In the genomic region with DNA sequence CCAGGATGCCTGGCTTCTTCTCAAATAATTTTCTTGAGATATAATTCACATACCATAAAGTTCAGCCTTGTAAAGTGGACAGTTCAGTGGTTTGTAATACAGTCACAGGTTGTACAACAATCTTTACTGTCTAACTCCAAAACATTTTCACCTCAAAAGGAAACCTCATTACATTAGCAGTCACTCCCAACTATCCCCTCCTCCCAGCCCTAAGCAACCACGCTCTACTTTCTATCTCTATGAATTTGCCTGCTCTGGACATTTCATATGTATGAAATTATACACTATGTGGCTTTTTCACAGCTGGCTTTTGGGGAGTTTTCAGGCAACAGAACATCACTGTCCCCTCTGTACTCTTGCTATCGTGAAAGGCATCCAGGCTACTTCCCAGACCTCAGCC, we compare ENCODE assay signal across 13 cellular contexts. TPM values are rescaled to one million over a fixed set of nuclear protein-coding genes. Genes with fewer than 3 reads are reported as not detected.
A peak's percentile ranks its signal among the peaks of the same experiment; 100 is the strongest.
DNase-seq lines count a peak whose midpoint lies in the region; ATAC-seq, FAIRE-seq and TF ChIP-seq lines count a peak whose summit lies in the region.
"Had no signal": no experiment of that assay in that cellular context is flagged by ENCODE, and none has a peak within 500 bp of the region (broad histone marks: within the 10 kb centered on the region; RNA-seq: fewer than 3 reads in every experiment).

No MANE protein-coding gene starts in this region.

- intact Hi-C loops in K562 (cut with micrococcal nuclease), result no loop called here
- intact Hi-C loops in HepG2 (cut with micrococcal nuclease; ENCODE audit: unreplicated experiment), result no loop called here
- intact Hi-C loops in transverse colon (cut with DNase I; ENCODE audit: low total_unique reads), result loop anchor here (2.0 kb wide), 1 partner anchor 16 kb away; no protein-coding TSS in a partner anchor

- H3K9me3 ChIP-seq in K562 (replicated peaks; ENCODE audit: control insufficient read depth, insufficient read depth, low read depth, low read length) (no peaks in the 10 kb centered on the region), HepG2 (ENCODE audit: low read length) (no peaks in the 10 kb centered on the region), transverse colon (no peaks in the 10 kb centered on the region)

- TF ChIP-seq EP300 in K562 (IDR thresholded peaks at IDR 0.05; ENCODE audit: low read length), result no peak
- TF ChIP-seq EP300 in HepG2 (IDR thresholded peaks at IDR 0.05; ENCODE audit: low read depth in 2 of 2, low read length in 2 of 2), result no peak
- TF ChIP-seq EP300 in HepG2 (CRISPR knock-in tag; IDR thresholded peaks at IDR 0.05; ENCODE audit: borderline replicate concordance), result no peak
- no peak for TF ChIP-seq EP300 in transverse colon (IDR thresholded peaks at IDR 0.05; ENCODE audit: low read depth)

- no peaks in the 10 kb centered on the region for H3K36me3 ChIP-seq in K562 (ENCODE audit: control insufficient read depth, insufficient read depth, low read length)
- H3K36me3 ChIP-seq in HepG2 (replicated peaks in 1 of 2; ENCODE audit: control insufficient read depth in 1 of 2, insufficient read depth in 2 of 2, low read length in 2 of 2), result no peaks in the 10 kb centered on the region
- no peaks in the 10 kb centered on the region for H3K36me3 ChIP-seq in transverse colon

- H3K27ac ChIP-seq in K562 (ENCODE audit: extremely low read depth, low read depth, low read length) (no peak overlapping the region), HepG2 (ENCODE audit: extremely low read length, insufficient read depth, low read length) (no peak overlapping the region), transverse colon (no peak overlapping the region)

- no peak for TF ChIP-seq RAD21 in K562 (CRISPR knock-in tag; conservative IDR thresholded peaks at IDR 0.05 in 1 of 2, IDR thresholded peaks at IDR 0.05 in 1 of 2)
- TF ChIP-seq RAD21 in HepG2 (CRISPR knock-in tag; IDR thresholded peaks at IDR 0.05), result no peak

- H3K79me2 ChIP-seq in K562 (ENCODE audit: control insufficient read depth, insufficient read depth, low read length) (no peaks in the 10 kb centered on the region), HepG2 (ENCODE audit: insufficient read depth, low read length) (no peaks in the 10 kb centered on the region)

- H3K4me1 ChIP-seq in K562 (replicated peaks in 1 of 2; ENCODE audit: control insufficient read depth in 2 of 2, insufficient read depth in 2 of 2, low read length in 2 of 2), result peaks cover 7 to 14% of the 10 kb centered on the region in 2 experiments
- no peaks in the 10 kb centered on the region for H3K4me1 ChIP-seq in HepG2 (ENCODE audit: insufficient read depth, low read length)
- H3K4me1 ChIP-seq in transverse colon, result no peaks in the 10 kb centered on the region

- 19% methylated on average over 2 of the region's 2 CpGs for WGBS in K562 (ENCODE audit: insufficient coverage, low coverage, missing lambda C conversion rate)
- 7% methylated on average over 2 of the region's 2 CpGs for WGBS in HepG2 (ENCODE audit: low lambda C conversion rate)
- WGBS in transverse colon (ENCODE audit: low coverage in 1 of 2), 2 donors, result 60 to 70% methylated on average over 1 to 2 of the region's 2 CpGs

- H2AFZ ChIP-seq in K562 (ENCODE audit: low read depth, low read length), result peak overlapping the region; percentile 73
- no peak overlapping the region for H2AFZ ChIP-seq in HepG2 (ENCODE audit: low read length)

- in situ Hi-C loops in K562 (cut with MboI), result no loop called here
- in situ Hi-C loops in HepG2 (cut with HindIII; ENCODE audit: extremely low pct_ligation_motif_present, low pct_unique_long_range_greater_than_20kb), result no loop called here
- in situ Hi-C loops in transverse colon (cut with MboI; ENCODE audit: low pct_ligation_motif_present in 1 of 4, low pct_unique_long_range_greater_than_20kb in 1 of 4, low sequenced_read_pairs in 3 of 4), result no loop called here

- TF ChIP-seq POLR2A in K562 (conservative IDR thresholded peaks at IDR 0.05) (no peak), HepG2 (IDR thresholded peaks at IDR 0.05; ENCODE audit: insufficient read depth in 1 of 2, low read depth in 2 of 2, low read length in 2 of 2) (no peak), transverse colon (IDR thresholded peaks at IDR 0.05) (no peak)

- TF ChIP-seq CTCF in K562 (IDR thresholded peaks at IDR 0.05 in 2 of 3, conservative IDR thresholded peaks at IDR 0.05 in 1 of 3; ENCODE audit: insufficient read depth in 2 of 3, low read depth in 1 of 3, low read length in 3 of 3) (no peak), HepG2 (CRISPR knock-in tag; IDR thresholded peaks at IDR 0.05) (no peak), transverse colon (IDR thresholded peaks at IDR 0.05) (no peak)

- H3K4me3 ChIP-seq in K562, result no peak overlapping the region
- H3K4me3 ChIP-seq in HepG2 (replicated peaks in 1 of 3; ENCODE audit: insufficient read depth in 1 of 3, low read depth in 2 of 3, low read length in 3 of 3), result no peak overlapping the region
- no peak overlapping the region for H3K4me3 ChIP-seq in transverse colon

- H4K20me1 ChIP-seq in K562 (replicated peaks; ENCODE audit: control insufficient read depth, insufficient read depth, low read length) (no peaks in the 10 kb centered on the region), HepG2 (ENCODE audit: insufficient read depth, low read length) (no peaks in the 10 kb centered on the region)

- H3K27me3 ChIP-seq in K562 (ENCODE audit: control insufficient read depth in 2 of 2, insufficient read depth in 2 of 2, low read length in 2 of 2), result peaks cover 0 to 5% of the 10 kb centered on the region in 2 experiments; a peak in 2 of 5 replicates
- H3K27me3 ChIP-seq in HepG2 (ENCODE audit: control insufficient read depth in 1 of 2, insufficient read depth in 2 of 2, low read length in 2 of 2), result peaks cover 0 to 7% of the 10 kb centered on the region in 2 experiments; a peak in 1 of 5 replicates
- no peaks in the 10 kb centered on the region for H3K27me3 ChIP-seq in transverse colon

- ATAC-seq in GM18868 (IDR thresholded peaks at IDR 0.05; ENCODE audit: unreplicated experiment) (peak; percentile 2), GM21390 (IDR thresholded peaks at IDR 0.05; ENCODE audit: unreplicated experiment) (peak; percentile 11), HG03159 (IDR thresholded peaks at IDR 0.05; ENCODE audit: unreplicated experiment) (peak; percentile 7), K562 (no peak; the same call in 2 of the 3 replicates), HepG2 (no peak)

- BruUV-seq in K562 (replicated peaks; lab: Mats Ljungman, UMichigan), result no TSS peak
- no TSS peak for BruUV-seq in HepG2 (replicated peaks; lab: Mats Ljungman, UMichigan)

- no peak for DNase-seq in K562 (ENCODE audit: extremely low read depth in 1 of 4, low spot score in 3 of 4)
- DNase-seq in HepG2 (ENCODE audit: low spot score), result no peak
- DNase-seq in hippocampal formation (lab: John Stamatoyannopoulos, UW), result no peak
- no peak for DNase-seq in transverse colon
- DNase-seq in NCI-H446 treated with DMSO at 0.1 percent for 48 hours (lab: John Stamatoyannopoulos, UW), result no peak
- DNase-seq: activated CD4-positive, alpha-beta T cell treated with anti-CD3 and anti-CD28 coated beads, Interleukin-2, amount 50 U/mL, for 4 hours; CD4-positive, CD25-positive, alpha-beta regulatory T cell; stimulated activated CD4-positive, alpha-beta T cell treated with anti-CD3 and anti-CD28 coated beads, Interleukin-4, amount 100 ng/mL, for 4 hours had no signal

- H3K9me1 ChIP-seq in K562 (ENCODE audit: control insufficient read depth, insufficient read depth, low read length), result no peaks in the 10 kb centered on the region

- no peak overlapping the region for H3K9ac ChIP-seq in K562 (ENCODE audit: insufficient read depth in 1 of 2, low read depth in 2 of 2, low read length in 2 of 2)
- no peak overlapping the region for H3K9ac ChIP-seq in HepG2 (ENCODE audit: insufficient read depth, low read depth, low read length)

- POLR2A ChIA-PET in K562 (lab: Yijun Ruan, JAX) (interaction anchor here (1.1 to 1.5 kb wide), 2 partner anchors 19 to 20 kb away, joined by 4 read pairs; no protein-coding TSS in a partner anchor), HepG2 (lab: Yijun Ruan, JAX) (no interaction called here)

- CTCF ChIA-PET in K562 (lab: Yijun Ruan, JAX; ENCODE audit: low intra/inter-chr PET ratio) (no interaction called here), HepG2 (lab: Yijun Ruan, JAX; ENCODE audit: low intra/inter-chr PET ratio, low total read pairs) (no interaction called here)

- no peak for FAIRE-seq in K562 (lab: Jason Lieb, UNC)
- FAIRE-seq in HepG2 (lab: Jason Lieb, UNC), result no peak

- no peak overlapping the region for H3K4me2 ChIP-seq in K562 (ENCODE audit: insufficient read depth, low read length)
- H3K4me2 ChIP-seq in HepG2 (ENCODE audit: low read depth, low read length), result no peak overlapping the region

RNA-seq across cellular contexts. Expression of gene TGM5, which starts 17.5 kb away (rescaled TPM):
- total RNA-seq in K562 (2011; cell fraction: chromatin; rRNA removed; ENCODE audit: low replicate concordance), result 0.12 TPM in 1 of 2 replicates, not detected in the other
- not detected in 2 replicates for total RNA-seq in K562 (2011; cell fraction: nucleolus; rRNA removed)
- not detected in 2 replicates for total RNA-seq in K562 (2011; cell fraction: nucleoplasm; rRNA removed)
- total RNA-seq in K562 (2014; rRNA removed), result not detected in 2 replicates
- not detected in 2 replicates for total RNA-seq in K562 (2014; rRNA removed; fragmentation: Illumina TruSeq; extraction: Trizol)
- 0.07 and 0.15 TPM in 2 replicates for total RNA-seq in K562 (2015; rRNA removed; fragmentation: Illumina TruSeq; extraction: Trizol)
- total RNA-seq in K562 (2021), result not detected in 2 replicates
- 0.07 TPM in 1 of 2 replicates, not detected in the other for polyA plus RNA-seq in K562 (2011; rRNA removed)
- 0.12 and 0.15 TPM in 2 replicates for polyA plus RNA-seq in K562 (2011; cell fraction: cytosol; rRNA removed)
- polyA plus RNA-seq in K562 (2011; cell fraction: nucleus; rRNA removed), result 0.06 and 0.07 TPM in 2 replicates
- 0.03 TPM in 1 of 2 replicates, not detected in the other for polyA plus RNA-seq in K562 (2012)
- not detected in 2 replicates for polyA plus RNA-seq in K562 (2014; fragmentation: Illumina TruSeq; extraction: Trizol)
- under 1 TPM; 0.03 to 0.10 TPM for polyA plus RNA-seq in K562 (2014; fragmentation: Nextera tagmentation; extraction: Ambion mirVana)
- not detected in 2 replicates for polyA plus RNA-seq in K562 (2014; rRNA removed)
- polyA minus RNA-seq in K562 (2011; rRNA and poly(A)+ RNA removed), result not detected in 2 replicates
- not detected in 2 replicates for polyA minus RNA-seq in K562 (2011; cell fraction: cytosol; rRNA and poly(A)+ RNA removed)
- 0.22 TPM in 1 of 2 replicates, not detected in the other for polyA minus RNA-seq in K562 (2011; cell fraction: nucleus; rRNA and poly(A)+ RNA removed)
- 0.18 and 0.22 TPM in 2 replicates for total RNA-seq in HepG2 (2016; rRNA removed; fragmentation: Illumina TruSeq; extraction: Trizol)
- not detected in 2 replicates for total RNA-seq in HepG2 (2016; cell fraction: cytosol; rRNA removed; fragmentation: Illumina TruSeq; extraction: Trizol; ENCODE audit: low read depth)
- total RNA-seq in HepG2 (2016; cell fraction: insoluble cytoplasmic fraction; rRNA removed; fragmentation: Illumina TruSeq; extraction: Trizol), result 0.22 and 0.30 TPM in 2 replicates
- 0.09 and 0.14 TPM in 2 replicates for total RNA-seq in HepG2 (2016; cell fraction: membrane; rRNA removed; fragmentation: Illumina TruSeq; extraction: Trizol)
- total RNA-seq in HepG2 (2016; cell fraction: nucleus; rRNA removed; fragmentation: Illumina TruSeq; extraction: Trizol), result 0.16 TPM in 1 of 2 replicates, not detected in the other
- 0.55 and 0.65 TPM in 2 replicates for polyA plus RNA-seq in HepG2 (2011; rRNA removed)
- 0.38 and 0.54 TPM in 2 replicates for polyA plus RNA-seq in HepG2 (2011; cell fraction: cytosol; rRNA removed)
- 1.7 and 1.9 TPM in 2 replicates for polyA plus RNA-seq in HepG2 (2011; cell fraction: nucleus; rRNA removed)
- polyA plus RNA-seq in HepG2 (2012), result 0.08 TPM in 1 of 2 replicates, not detected in the other
- 0.05 and 0.09 TPM in 2 replicates for polyA plus RNA-seq in HepG2 (2016; cell fraction: cytosol; fragmentation: Illumina TruSeq; extraction: Trizol; ENCODE audit: low read depth)
- polyA plus RNA-seq in HepG2 (2016; cell fraction: insoluble cytoplasmic fraction; fragmentation: Illumina TruSeq; extraction: Trizol; ENCODE audit: low read depth), result 0.13 and 0.21 TPM in 2 replicates
- polyA plus RNA-seq in HepG2 (2016; cell fraction: membrane; fragmentation: Illumina TruSeq; extraction: Trizol; ENCODE audit: low read depth), result 0.18 and 0.22 TPM in 2 replicates
- 0.40 and 0.59 TPM in 2 replicates for polyA plus RNA-seq in HepG2 (2016; cell fraction: nucleus; fragmentation: Illumina TruSeq; extraction: Trizol; ENCODE audit: insufficient read depth, low read depth)
- polyA minus RNA-seq in HepG2 (2011; rRNA and poly(A)+ RNA removed; ENCODE audit: low replicate concordance), result 0.56 TPM in 1 of 2 replicates, not detected in the other
- polyA minus RNA-seq in HepG2 (2011; cell fraction: cytosol; rRNA and poly(A)+ RNA removed), result not detected in 2 replicates
- 0.39 and 0.50 TPM in 2 replicates for polyA minus RNA-seq in HepG2 (2011; cell fraction: nucleus; rRNA and poly(A)+ RNA removed)
- 10 to 100 TPM in 1 of 4 donors, not detected in 3; 12.1 TPM for total RNA-seq in transverse colon
- total RNA-seq: CD4-positive, CD25-positive, alpha-beta regulatory T cell had no signal
- polyA plus RNA-seq: CD4-positive, CD25-positive, alpha-beta regulatory T cell had no signal

RNA-seq across cellular contexts. Expression of gene EPB42, which starts 28.4 kb away (rescaled TPM):
- 0.51 and 1.6 TPM in 2 replicates for total RNA-seq in K562 (2011; cell fraction: chromatin; rRNA removed; ENCODE audit: low replicate concordance)
- total RNA-seq in K562 (2011; cell fraction: nucleolus; rRNA removed), result 1.5 and 1.7 TPM in 2 replicates
- 1.2 and 2.3 TPM in 2 replicates for total RNA-seq in K562 (2011; cell fraction: nucleoplasm; rRNA removed)
- total RNA-seq in K562 (2014; rRNA removed) (1.5 and 2.1 TPM in 2 replicates), K562 (2014; rRNA removed; fragmentation: Illumina TruSeq; extraction: Trizol) (1.4 and 1.5 TPM in 2 replicates), K562 (2015; rRNA removed; fragmentation: Illumina TruSeq; extraction: Trizol) (0.51 and 0.79 TPM in 2 replicates), K562 (2021) (1.3 and 1.7 TPM in 2 replicates), HepG2 (2016; rRNA removed; fragmentation: Illumina TruSeq; extraction: Trizol) (not detected in 2 replicates), transverse colon (not detected)
- polyA plus RNA-seq in K562 (2011; rRNA removed) (0.59 and 0.89 TPM in 2 replicates), K562 (2014; fragmentation: Illumina TruSeq; extraction: Trizol) (1.5 and 2.3 TPM in 2 replicates), K562 (2014; fragmentation: Nextera tagmentation; extraction: Ambion mirVana) (under 1 TPM; 0.38 to 0.57 TPM), K562 (2014; rRNA removed) (1.3 and 1.6 TPM in 2 replicates), HepG2 (2011; rRNA removed) (not detected in 2 replicates)
- polyA plus RNA-seq in K562 (2011; cell fraction: cytosol; rRNA removed), result 0.89 and 0.96 TPM in 2 replicates
- polyA plus RNA-seq in K562 (2011; cell fraction: nucleus; rRNA removed), result 0.66 and 0.70 TPM in 2 replicates
- polyA plus RNA-seq in K562 (2012), result 0.91 and 1.2 TPM in 2 replicates
- polyA minus RNA-seq in K562 (2011; rRNA and poly(A)+ RNA removed), result 1.5 and 1.6 TPM in 2 replicates
- 0.67 and 1.9 TPM in 2 replicates for polyA minus RNA-seq in K562 (2011; cell fraction: cytosol; rRNA and poly(A)+ RNA removed)
- 0.27 and 0.67 TPM in 2 replicates for polyA minus RNA-seq in K562 (2011; cell fraction: nucleus; rRNA and poly(A)+ RNA removed)
- total RNA-seq in HepG2 (2016; cell fraction: cytosol; rRNA removed; fragmentation: Illumina TruSeq; extraction: Trizol; ENCODE audit: low read depth), result not detected in 2 replicates
- total RNA-seq in HepG2 (2016; cell fraction: insoluble cytoplasmic fraction; rRNA removed; fragmentation: Illumina TruSeq; extraction: Trizol), result not detected in 2 replicates
- total RNA-seq in HepG2 (2016; cell fraction: membrane; rRNA removed; fragmentation: Illumina TruSeq; extraction: Trizol), result not detected in 2 replicates
- total RNA-seq in HepG2 (2016; cell fraction: nucleus; rRNA removed; fragmentation: Illumina TruSeq; extraction: Trizol), result not detected in 2 replicates
- polyA plus RNA-seq in HepG2 (2011; cell fraction: cytosol; rRNA removed), result not detected in 2 replicates
- polyA plus RNA-seq in HepG2 (2011; cell fraction: nucleus; rRNA removed), result not detected in 2 replicates
- not detected in 2 replicates for polyA plus RNA-seq in HepG2 (2012)
- polyA plus RNA-seq in HepG2 (2016; cell fraction: cytosol; fragmentation: Illumina TruSeq; extraction: Trizol; ENCODE audit: low read depth), result not detected in 2 replicates
- polyA plus RNA-seq in HepG2 (2016; cell fraction: insoluble cytoplasmic fraction; fragmentation: Illumina TruSeq; extraction: Trizol; ENCODE audit: low read depth), result not detected in 2 replicates
- polyA plus RNA-seq in HepG2 (2016; cell fraction: membrane; fragmentation: Illumina TruSeq; extraction: Trizol; ENCODE audit: low read depth), result not detected in 2 replicates
- polyA plus RNA-seq in HepG2 (2016; cell fraction: nucleus; fragmentation: Illumina TruSeq; extraction: Trizol; ENCODE audit: insufficient read depth, low read depth), result not detected in 2 replicates
- not detected in 2 replicates for polyA minus RNA-seq in HepG2 (2011; rRNA and poly(A)+ RNA removed; ENCODE audit: low replicate concordance)
- not detected in 2 replicates for polyA minus RNA-seq in HepG2 (2011; cell fraction: cytosol; rRNA and poly(A)+ RNA removed)
- not detected in 2 replicates for polyA minus RNA-seq in HepG2 (2011; cell fraction: nucleus; rRNA and poly(A)+ RNA removed)
- total RNA-seq: CD4-positive, CD25-positive, alpha-beta regulatory T cell; renal cortical epithelial cell; T-helper 1 cell treated with Interleukin-12 subunit alpha and Interleukin-12 subunit beta and Interleukin-4 antibody, amounts not matched to agents 30 ng/mL and 1 ng/mL, for 36 hours had no signal

RNA-seq across cellular contexts. Expression of gene TGM7, which starts 52.8 kb away (rescaled TPM):
- total RNA-seq in K562 (2011; cell fraction: chromatin; rRNA removed; ENCODE audit: low replicate concordance), result not detected in 2 replicates
- total RNA-seq in K562 (2011; cell fraction: nucleolus; rRNA removed), result not detected in 2 replicates
- not detected in 2 replicates for total RNA-seq in K562 (2011; cell fraction: nucleoplasm; rRNA removed)
- total RNA-seq in K562 (2014; rRNA removed) (not detected in 2 replicates), K562 (2014; rRNA removed; fragmentation: Illumina TruSeq; extraction: Trizol) (not detected in 2 replicates), K562 (2015; rRNA removed; fragmentation: Illumina TruSeq; extraction: Trizol) (not detected in 2 replicates), K562 (2021) (not detected in 2 replicates), HepG2 (2016; rRNA removed; fragmentation: Illumina TruSeq; extraction: Trizol) (not detected in 2 replicates), transverse colon (not detected)
- polyA plus RNA-seq in K562 (2011; rRNA removed) (not detected in 2 replicates), K562 (2014; fragmentation: Illumina TruSeq; extraction: Trizol) (not detected in 2 replicates), K562 (2014; fragmentation: Nextera tagmentation; extraction: Ambion mirVana) (not detected), K562 (2014; rRNA removed) (not detected in 2 replicates), HepG2 (2011; rRNA removed) (not detected in 2 replicates)
- polyA plus RNA-seq in K562 (2011; cell fraction: cytosol; rRNA removed), result not detected in 2 replicates
- polyA plus RNA-seq in K562 (2011; cell fraction: nucleus; rRNA removed), result not detected in 2 replicates
- not detected in 2 replicates for polyA plus RNA-seq in K562 (2012)
- polyA minus RNA-seq in K562 (2011; rRNA and poly(A)+ RNA removed), result not detected in 2 replicates
- not detected in 2 replicates for polyA minus RNA-seq in K562 (2011; cell fraction: cytosol; rRNA and poly(A)+ RNA removed)
- polyA minus RNA-seq in K562 (2011; cell fraction: nucleus; rRNA and poly(A)+ RNA removed), result not detected in 2 replicates
- not detected in 2 replicates for total RNA-seq in HepG2 (2016; cell fraction: cytosol; rRNA removed; fragmentation: Illumina TruSeq; extraction: Trizol; ENCODE audit: low read depth)
- not detected in 2 replicates for total RNA-seq in HepG2 (2016; cell fraction: insoluble cytoplasmic fraction; rRNA removed; fragmentation: Illumina TruSeq; extraction: Trizol)
- total RNA-seq in HepG2 (2016; cell fraction: membrane; rRNA removed; fragmentation: Illumina TruSeq; extraction: Trizol), result not detected in 2 replicates
- not detected in 2 replicates for total RNA-seq in HepG2 (2016; cell fraction: nucleus; rRNA removed; fragmentation: Illumina TruSeq; extraction: Trizol)
- not detected in 2 replicates for polyA plus RNA-seq in HepG2 (2011; cell fraction: cytosol; rRNA removed)
- polyA plus RNA-seq in HepG2 (2011; cell fraction: nucleus; rRNA removed), result not detected in 2 replicates
- polyA plus RNA-seq in HepG2 (2012), result not detected in 2 replicates
- not detected in 2 replicates for polyA plus RNA-seq in HepG2 (2016; cell fraction: cytosol; fragmentation: Illumina TruSeq; extraction: Trizol; ENCODE audit: low read depth)
- not detected in 2 replicates for polyA plus RNA-seq in HepG2 (2016; cell fraction: insoluble cytoplasmic fraction; fragmentation: Illumina TruSeq; extraction: Trizol; ENCODE audit: low read depth)
- polyA plus RNA-seq in HepG2 (2016; cell fraction: membrane; fragmentation: Illumina TruSeq; extraction: Trizol; ENCODE audit: low read depth), result not detected in 2 replicates
- polyA plus RNA-seq in HepG2 (2016; cell fraction: nucleus; fragmentation: Illumina TruSeq; extraction: Trizol; ENCODE audit: insufficient read depth, low read depth), result not detected in 2 replicates
- polyA minus RNA-seq in HepG2 (2011; rRNA and poly(A)+ RNA removed; ENCODE audit: low replicate concordance), result not detected in 2 replicates
- polyA minus RNA-seq in HepG2 (2011; cell fraction: cytosol; rRNA and poly(A)+ RNA removed), result not detected in 2 replicates
- not detected in 2 replicates for polyA minus RNA-seq in HepG2 (2011; cell fraction: nucleus; rRNA and poly(A)+ RNA removed)
- total RNA-seq: CD4-positive, CD25-positive, alpha-beta regulatory T cell; renal cortical epithelial cell; T-helper 1 cell treated with Interleukin-12 subunit alpha and Interleukin-12 subunit beta and Interleukin-4 antibody, amounts not matched to agents 30 ng/mL and 1 ng/mL, for 36 hours had no signal
- polyA plus RNA-seq: CD4-positive, CD25-positive, alpha-beta regulatory T cell had no signal

Comparison
In these comparisons a context has a peak if more than half of its experiments do, and no peak if none do; other contexts are left out.
1. ATAC-seq: peak in GM18868 (single experiment), GM21390 (single experiment) and HG03159 (single experiment); none in K562 (single experiment) and HepG2 (single experiment).